ENCODE assay signal across 8 cellular contexts in genomic region chr3:128075516-128076464, GRCh38. TPM values are rescaled to one million over a fixed set of nuclear protein-coding genes. Genes with fewer than 3 reads are reported as not detected.
DNase-seq lines count a peak whose midpoint lies in the region; ATAC-seq and TF ChIP-seq lines count a peak whose summit lies in the region.

No MANE protein-coding gene starts in this region.

- no peak for TF ChIP-seq POLR2A in prostate gland (IDR thresholded peaks at IDR 0.05)

- H3K36me3 ChIP-seq in left ventricle myocardium inferior (peaks cover 25% of the 10 kb centered on the region), prostate gland (no peaks in the 10 kb centered on the region)

- DNase-seq in NCI-H2081 (lab: John Stamatoyannopoulos, UW) (peak; percentile 59 to 70), NCI-H2081 treated with DMSO at 0.1 percent for 48 hours (lab: John Stamatoyannopoulos, UW) (no peak), T-helper 1 cell (peak; percentile 69 to 84 (median 79)), amygdala (lab: John Stamatoyannopoulos, UW) (peak in 55 of 56 donors; percentile 35 to 93 (median 78)), left ventricle myocardium inferior (peak; percentile 88), prostate gland (ENCODE audit: low spot score) (peak; percentile 80), type B pancreatic cell (ENCODE audit: extremely low spot score, unreplicated experiment) (peak; percentile 96)

- peak; percentile 45 for ATAC-seq in HG03571 (IDR thresholded peaks at IDR 0.05; ENCODE audit: unreplicated experiment)

- H3K27me3 ChIP-seq in left ventricle myocardium inferior (ENCODE audit: low read depth) (no peaks in the 10 kb centered on the region), prostate gland (replicated peaks; ENCODE audit: insufficient read depth) (no peaks in the 10 kb centered on the region)

- H3K4me1 Mint-ChIP-seq in type B pancreatic cell (ENCODE audit: unreplicated experiment) = peaks cover 9% of the 10 kb centered on the region

- H3K27ac ChIP-seq in left ventricle myocardium inferior (replicated peaks) = peak overlapping the region; percentile 69
- peak overlapping the region in 1 of 2 donors; percentile 48 for H3K27ac ChIP-seq in prostate gland

- intact Hi-C loops in left ventricle myocardium inferior (cut with micrococcal nuclease) (no loop called here), prostate gland (cut with DNase I) (loop anchor here (5.0 kb wide), 1 partner anchor 422 kb away; no protein-coding TSS in a partner anchor)

- H3K9me3 ChIP-seq in left ventricle myocardium inferior (replicated peaks) (no peaks in the 10 kb centered on the region), prostate gland (no peaks in the 10 kb centered on the region)

- no peaks in the 10 kb centered on the region for H3K9me3 Mint-ChIP-seq in type B pancreatic cell

- peaks cover 4% of the 10 kb centered on the region for H3K36me3 Mint-ChIP-seq in type B pancreatic cell

- peak overlapping the region; percentile 89 for H3K27ac Mint-ChIP-seq in type B pancreatic cell

- H3K4me1 ChIP-seq in left ventricle myocardium inferior (peaks cover 75% of the 10 kb centered on the region), prostate gland (replicated peaks) (no peaks in the 10 kb centered on the region)

- peak overlapping the region; percentile 73 for H3K4me3 ChIP-seq in left ventricle myocardium inferior
- peak overlapping the region; percentile 12 to 28 for H3K4me3 ChIP-seq in prostate gland

- TF ChIP-seq CTCF in left ventricle myocardium inferior (IDR thresholded peaks at IDR 0.05; ENCODE audit: borderline replicate concordance) (peak; percentile 96), prostate gland (IDR thresholded peaks at IDR 0.05) (peak; percentile 79 to 96 (median 95)), type B pancreatic cell (conservative IDR thresholded peaks at IDR 0.05) (peak; percentile 99)

- H3K27me3 Mint-ChIP-seq in type B pancreatic cell = no peaks in the 10 kb centered on the region

- peak overlapping the region; percentile 87 for H3K4me3 Mint-ChIP-seq in type B pancreatic cell

- 17% methylated on average over 68 of the region's 78 CpGs for WGBS in prostate gland

RNA-seq across cellular contexts. Expression of gene SEC61A1, which starts 23.6 kb away (rescaled TPM):
- 65.8 TPM for total RNA-seq in left ventricle myocardium inferior
- total RNA-seq in prostate gland = 100 to 1,000 TPM; 166 to 195 TPM
- 207 and 230 TPM in 2 replicates for total RNA-seq in type B pancreatic cell (ENCODE audit: low replicate concordance)

RNA-seq across cellular contexts. Expression of gene RUVBL1, which starts 47.8 kb away (rescaled TPM):
- total RNA-seq in left ventricle myocardium inferior (25.3 TPM), prostate gland (10 to 100 TPM; 24.0 to 28.1 TPM), type B pancreatic cell (ENCODE audit: low replicate concordance) (34.6 and 61.1 TPM in 2 replicates)
